Comparison of ENCODE assay signal across 9 cellular contexts in the genomic region with DNA sequence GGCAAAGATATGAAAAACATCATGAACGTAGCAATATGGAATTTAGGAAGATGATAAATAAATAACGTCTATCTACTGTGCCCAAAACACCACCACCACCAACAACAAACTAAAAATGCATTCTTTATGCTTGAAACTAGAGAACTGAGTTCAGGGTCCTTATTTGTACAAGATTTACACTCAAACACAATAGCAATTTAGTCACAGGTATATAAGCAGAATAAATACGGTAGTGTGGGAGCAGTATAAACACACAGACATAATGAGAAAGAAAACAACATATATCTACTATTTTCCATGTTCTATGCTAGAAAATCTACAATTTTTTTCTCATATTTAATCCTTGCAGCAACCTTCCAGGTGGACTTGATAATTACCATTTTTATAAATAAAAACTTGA.
"Had no signal": no experiment of that assay in that cellular context is flagged by ENCODE, and none has a peak within 500 bp of the region (broad histone marks: within the 10 kb centered on the region; RNA-seq: fewer than 3 reads in every experiment).

No MANE protein-coding gene starts in this region.

- H3K4me3 Mint-ChIP-seq: HFFc6, IgD-negative memory B cell had no signal

- DNase-seq: GM23248, GOT3, H7, HFFc6, KG1 had no signal

- H3K4me1 ChIP-seq: HAP-1 had no signal

- H3K27ac Mint-ChIP-seq: HFFc6, IgD-negative memory B cell had no signal

- H2AFZ ChIP-seq: GM23248 had no signal

- H3K27ac ChIP-seq: GM23248 had no signal

- H3K36me3 ChIP-seq: HAP-1 had no signal

- ATAC-seq: HCT116 had no signal

- H3K9me3 ChIP-seq: HAP-1 had no signal

- H3K4me3 ChIP-seq: GM23248, HAP-1 had no signal

- H3K9me3 Mint-ChIP-seq: HFFc6 had no signal

- FAIRE-seq: HTR-8/SVneo had no signal

- H3K9ac ChIP-seq: GM23248 had no signal

- H3K36me3 Mint-ChIP-seq: IgD-negative memory B cell had no signal
